In genomic region chr9:8332871-8333270, GRCh38 we compare ENCODE assay signal across 17 cellular contexts.
DNase-seq lines count a peak whose midpoint lies in the region; ATAC-seq and TF ChIP-seq lines count a peak whose summit lies in the region.
"Had no signal": no experiment of that assay in that cellular context is flagged by ENCODE, and none has a peak within 500 bp of the region (broad histone marks: within the 10 kb centered on the region; RNA-seq: fewer than 3 reads in every experiment).

No MANE protein-coding gene starts in this region.

- no peak overlapping the region for H3K4me2 ChIP-seq in mesendoderm (ENCODE audit: low read length)

- no peak overlapping the region for H3K18ac ChIP-seq in mesendoderm (ENCODE audit: low read length)

- H3K27ac ChIP-seq in mesendoderm (ENCODE audit: low read depth, low read length) (no peak overlapping the region), brain microvascular endothelial cell (no peak overlapping the region)
- H3K27ac ChIP-seq: GM23248 had no signal

- H3K4me3 ChIP-seq in fibroblast of mammary gland (ENCODE audit: control insufficient read depth, low read depth, low read length) (no peak overlapping the region), mesendoderm (ENCODE audit: low read length) (no peak overlapping the region), brain microvascular endothelial cell (ENCODE audit: low read depth, low read length) (no peak overlapping the region)
- H3K4me3 ChIP-seq: GM23248 had no signal

- no peak overlapping the region for H2BK120ac ChIP-seq in mesendoderm (ENCODE audit: low read depth, low read length)

- H3K36me3 ChIP-seq in mesendoderm (ENCODE audit: control insufficient read depth, insufficient read depth, low read length): no peaks in the 10 kb centered on the region
- no peaks in the 10 kb centered on the region for H3K36me3 ChIP-seq in brain microvascular endothelial cell (replicated peaks)

- H3K56ac ChIP-seq in mesendoderm (ENCODE audit: low read length): no peak overlapping the region

- H3K9ac ChIP-seq in mesendoderm (ENCODE audit: low read length): no peak overlapping the region
- H3K9ac ChIP-seq: GM23248 had no signal

- no peak overlapping the region for H2BK15ac ChIP-seq in mesendoderm (replicated peaks; ENCODE audit: low read depth)

- H3K79me1 ChIP-seq in mesendoderm (ENCODE audit: low read length): no peaks in the 10 kb centered on the region

- H4K8ac ChIP-seq in mesendoderm (ENCODE audit: low read depth, low read length): no peak overlapping the region

- H3K79me2 ChIP-seq in mesendoderm (ENCODE audit: control insufficient read depth, insufficient read depth, low read length): no peaks in the 10 kb centered on the region

- no peak overlapping the region for H3K23ac ChIP-seq in mesendoderm (ENCODE audit: low read length)

- no CpG with 5 or more reads among the region's 2 CpGs for WGBS in mesendoderm (ENCODE audit: extremely low coverage, insufficient coverage, low lambda C conversion rate)

- TF ChIP-seq CTCF in fibroblast of mammary gland (conservative IDR thresholded peaks at IDR 0.05; ENCODE audit: control insufficient read depth, insufficient read depth, low read depth, low read length) (no peak), brain microvascular endothelial cell (IDR thresholded peaks at IDR 0.05; ENCODE audit: low read depth, low read length, missing control alignments) (no peak)

- no peak overlapping the region for H4K5ac ChIP-seq in mesendoderm (ENCODE audit: low read length)

- DNase-seq in fibroblast of mammary gland (ENCODE audit: low read depth): peak; percentile 23
- DNase-seq in mesendoderm: peak; percentile 94
- DNase-seq in renal cortical epithelial cell (ENCODE audit: low read depth): peak; percentile 5
- DNase-seq in brain microvascular endothelial cell: no peak
- DNase-seq in activated CD4-positive, alpha-beta T cell treated with anti-CD3 and anti-CD28 coated beads for 1 hour: no peak
- DNase-seq: C1 segment of cervical spinal cord; Calu3; CD4-positive, alpha-beta memory T cell; COR-L47; DMS53; DMS79 treated with DMSO at 0.1 percent for 48 hours; GF-D8; GM23248; H7; HCEC 1CT had no signal

- H2BK5ac ChIP-seq in mesendoderm (ENCODE audit: low read length): no peak overlapping the region

- H3K27me3 ChIP-seq in mesendoderm (ENCODE audit: insufficient read depth, low read length, poor library complexity): no peaks in the 10 kb centered on the region
- H3K27me3 ChIP-seq in brain microvascular endothelial cell (replicated peaks): no peaks in the 10 kb centered on the region

- peaks cover 7% of the 10 kb centered on the region for H3K4me1 ChIP-seq in mesendoderm (ENCODE audit: control insufficient read depth, low read depth, low read length)

- no peak overlapping the region for H2AK5ac ChIP-seq in mesendoderm (ENCODE audit: low read length)

- ATAC-seq in GM21737 (IDR thresholded peaks at IDR 0.05; ENCODE audit: unreplicated experiment) (no peak), GM18519 (IDR thresholded peaks at IDR 0.05; ENCODE audit: low FRiP score, unreplicated experiment) (no peak)

- in situ Hi-C loops in brain microvascular endothelial cell (cut with HindIII; ENCODE audit: low pct_ligation_motif_present, low sequenced_read_pairs): no loop called here

- no peak overlapping the region for H3K4ac ChIP-seq in mesendoderm (ENCODE audit: low read depth, low read length)

Comparison
In these comparisons a context has a peak if more than half of its experiments do, and no peak if none do; other contexts are left out.
1. DNase-seq: peak in fibroblast of mammary gland (single experiment), mesendoderm (single experiment) and renal cortical epithelial cell (single experiment); none in brain microvascular endothelial cell (single experiment) and activated CD4-positive, alpha-beta T cell treated with anti-CD3 and anti-CD28 coated beads for 1 hour (single experiment).